Comparison of ENCODE assay signal across 1 cellular context in genomic region chr16:56317998-56318912, GRCh38.
TF ChIP-seq lines count a peak whose summit lies in the region.

No MANE protein-coding gene starts in this region.

TF ChIP-seq in HepG2, 621 proteins besides CTCF, POLR2A, EP300 and RAD21 (continued from another document and continues in another):
- peak; percentile 69 for TF ChIP-seq HNF1B (CRISPR knock-in tag; IDR thresholded peaks at IDR 0.05)
- 0 out of 2 replicates have a peak, but pooled peaks have one; percentile 32 for TF ChIP-seq ZNF431 (CRISPR knock-in tag; IDR thresholded peaks at IDR 0.05; ENCODE audit: borderline replicate concordance, low read depth)
- TF ChIP-seq MTF2 (CRISPR knock-in tag; IDR thresholded peaks at IDR 0.05; ENCODE audit: borderline replicate concordance), result peak; percentile 72; the same call in 1 of the 2 replicates
- TF ChIP-seq MATR3 (CRISPR knock-in tag; IDR thresholded peaks at IDR 0.05), result no peak
- no peak for TF ChIP-seq ATF2 (CRISPR knock-in tag; IDR thresholded peaks at IDR 0.05)
- 0 out of 2 replicates have a peak, but pooled peaks have one; percentile 24 for TF ChIP-seq ZNF574 (CRISPR knock-in tag; IDR thresholded peaks at IDR 0.05)
- no peak for TF ChIP-seq ZNF792 (CRISPR knock-in tag; IDR thresholded peaks at IDR 0.05)
- TF ChIP-seq GATAD2A (CRISPR knock-in tag; IDR thresholded peaks at IDR 0.05), result 0 out of 2 replicates have a peak, but pooled peaks have one; percentile 16
- 0 out of 2 replicates have a peak, but pooled peaks have one; percentile 37 for TF ChIP-seq PCBP1 (IDR thresholded peaks at IDR 0.05; ENCODE audit: borderline replicate concordance, low read depth, low read length)
- no peak for TF ChIP-seq ZNF570 (CRISPR knock-in tag; IDR thresholded peaks at IDR 0.05; ENCODE audit: borderline replicate concordance)
- TF ChIP-seq ZNF256 (CRISPR knock-in tag; conservative IDR thresholded peaks at IDR 0.05), result no peak
- TF ChIP-seq ZNF788 (CRISPR knock-in tag; IDR thresholded peaks at IDR 0.05; ENCODE audit: borderline replicate concordance), result peak; percentile 45; the same call in 1 of the 2 replicates
- TF ChIP-seq ZFP91 (CRISPR knock-in tag; IDR thresholded peaks at IDR 0.05; ENCODE audit: borderline replicate concordance), result peak; percentile 45; the same call in 1 of the 2 replicates
- peak; percentile 89 for TF ChIP-seq XRCC5 (optimal IDR thresholded peaks at IDR 0.05; ENCODE audit: low read length)
- 0 out of 2 replicates have a peak, but pooled peaks have one; percentile 41 for TF ChIP-seq ZNF414 (CRISPR knock-in tag; IDR thresholded peaks at IDR 0.05)
- TF ChIP-seq POLR2AphosphoS2 (IDR thresholded peaks at IDR 0.05; ENCODE audit: low read depth, low read length), result no peak
- peak; percentile 50 for TF ChIP-seq TEAD3 (CRISPR knock-in tag; optimal IDR thresholded peaks at IDR 0.05; ENCODE audit: borderline replicate concordance)
- peak; percentile 45 for TF ChIP-seq JARID2 (CRISPR knock-in tag; IDR thresholded peaks at IDR 0.05; ENCODE audit: insufficient replicate concordance)
- TF ChIP-seq ZNF501 (CRISPR knock-in tag; IDR thresholded peaks at IDR 0.05), result 0 out of 2 replicates have a peak, but pooled peaks have one; percentile 56
- 0 out of 2 replicates have a peak, but pooled peaks have one; percentile 37 for TF ChIP-seq SPEN (CRISPR knock-in tag; IDR thresholded peaks at IDR 0.05; ENCODE audit: low read depth)
- no peak for TF ChIP-seq ZNF44 (CRISPR knock-in tag; IDR thresholded peaks at IDR 0.05)
- peak; percentile 70 for TF ChIP-seq ZFX (CRISPR knock-in tag; IDR thresholded peaks at IDR 0.05; ENCODE audit: low read depth)
- TF ChIP-seq ZNF350 (CRISPR knock-in tag; IDR thresholded peaks at IDR 0.05; ENCODE audit: borderline replicate concordance, low read depth), result 0 out of 2 replicates have a peak, but pooled peaks have one; percentile 33
- no peak for TF ChIP-seq ZBTB49 (CRISPR knock-in tag; IDR thresholded peaks at IDR 0.05; ENCODE audit: borderline replicate concordance)
- TF ChIP-seq SNAPC4 (CRISPR knock-in tag; IDR thresholded peaks at IDR 0.05), result no peak
- TF ChIP-seq HES4 (CRISPR knock-in tag; IDR thresholded peaks at IDR 0.05; ENCODE audit: borderline replicate concordance), result peak; percentile 69; the same call in 1 of the 2 replicates
- no peak for TF ChIP-seq PRDM4 (CRISPR knock-in tag; IDR thresholded peaks at IDR 0.05; ENCODE audit: borderline replicate concordance)
- no peak for TF ChIP-seq NONO (IDR thresholded peaks at IDR 0.05)
- TF ChIP-seq NONO (CRISPR knock-in tag; conservative IDR thresholded peaks at IDR 0.05), result peak; percentile 74
- TF ChIP-seq ZNF33B (CRISPR knock-in tag; IDR thresholded peaks at IDR 0.05), result 0 out of 2 replicates have a peak, but pooled peaks have one; percentile 21
- TF ChIP-seq KDM2A (CRISPR knock-in tag; IDR thresholded peaks at IDR 0.05; ENCODE audit: borderline replicate concordance, low read depth), result peak; percentile 89
- TF ChIP-seq, protein P1, sequence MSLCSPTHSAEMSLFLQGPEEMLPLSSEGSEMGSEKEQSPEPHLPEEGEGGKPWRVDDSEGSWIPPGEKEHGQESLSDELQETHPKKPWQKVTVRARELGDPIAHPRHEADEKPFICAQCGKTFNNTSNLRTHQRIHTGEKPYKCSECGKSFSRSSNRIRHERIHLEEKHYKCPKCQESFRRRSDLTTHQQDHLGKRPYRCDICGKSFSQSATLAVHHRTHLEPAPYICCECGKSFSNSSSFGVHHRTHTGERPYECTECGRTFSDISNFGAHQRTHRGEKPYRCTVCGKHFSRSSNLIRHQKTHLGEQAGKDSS (CRISPR knock-in tag; IDR thresholded peaks at IDR 0.05; ENCODE audit: borderline replicate concordance, low read depth), result peak; percentile 78; the same call in 1 of the 2 replicates
- peak; percentile 29; the same call in 1 of the 2 replicates for TF ChIP-seq ZNF331 (CRISPR knock-in tag; IDR thresholded peaks at IDR 0.05)
- peak; percentile 77 for TF ChIP-seq YY1 (IDR thresholded peaks at IDR 0.05; ENCODE audit: insufficient read depth, insufficient replicate concordance, low read depth, low read length)
- no peak for TF ChIP-seq ATM (IDR thresholded peaks at IDR 0.05; ENCODE audit: borderline replicate concordance)
- TF ChIP-seq ZSCAN30 (CRISPR knock-in tag; IDR thresholded peaks at IDR 0.05), result no peak
- no peak for TF ChIP-seq ZNF674 (CRISPR knock-in tag; IDR thresholded peaks at IDR 0.05; ENCODE audit: low read depth)
- 0 out of 2 replicates have a peak, but pooled peaks have one; percentile 39 for TF ChIP-seq SRY (CRISPR knock-in tag; IDR thresholded peaks at IDR 0.05)
- peak; percentile 70; the same call in 1 of the 2 replicates for TF ChIP-seq ZNF274 (CRISPR knock-in tag; IDR thresholded peaks at IDR 0.05)
- peak; percentile 29; the same call in 1 of the 2 replicates for TF ChIP-seq FOSL2 (CRISPR knock-in tag; IDR thresholded peaks at IDR 0.05)
- 0 out of 2 replicates have a peak, but pooled peaks have one; percentile 6 for TF ChIP-seq KAT2B (IDR thresholded peaks at IDR 0.05; ENCODE audit: borderline replicate concordance, low read depth, low read length)
